In genomic region chr6:141726158-141726557, GRCh38 we compare ENCODE assay signal across 18 cellular contexts.
DNase-seq lines count a peak whose midpoint lies in the region; ATAC-seq and TF ChIP-seq lines count a peak whose summit lies in the region.
"Had no signal": no experiment of that assay in that cellular context is flagged by ENCODE, and none has a peak within 500 bp of the region (broad histone marks: within the 10 kb centered on the region; RNA-seq: fewer than 3 reads in every experiment).

No MANE protein-coding gene starts in this region.

- H3K27ac Mint-ChIP-seq in HFFc6 = no peak overlapping the region
- H3K27ac Mint-ChIP-seq in glutamatergic neuron (ENCODE audit: unreplicated experiment) = no peak overlapping the region
- no peak overlapping the region for H3K27ac Mint-ChIP-seq in activated CD8-positive, alpha-beta T cell treated with anti-CD3 and anti-CD28 coated beads for 36 hours
- H3K27ac Mint-ChIP-seq: activated naive CD8-positive, alpha-beta T cell treated with anti-CD3 and anti-CD28 coated beads, Interleukin-2, amount 50 U/mL, for 24 hours; activated T-helper 2 cell treated with anti-CD3 and anti-CD28 coated beads, Interferon-gamma antibody, Interleukin-2, Interleukin-4, amounts not matched to agents 10 μg/mL and 5 μg/mL and 100 μg/mL, durations not matched to agents 14 hours and 24 hours and 36 hours; nephron progenitor cell had no signal

- ATAC-seq in HG02610 (IDR thresholded peaks at IDR 0.05; ENCODE audit: unreplicated experiment) (no peak), esophagus mucosa (no peak)
- no peak for ATAC-seq in activated CD8-positive, alpha-beta T cell treated with anti-CD3 and anti-CD28 coated beads for 36 hours
- ATAC-seq: activated naive CD8-positive, alpha-beta T cell treated with anti-CD3 and anti-CD28 coated beads, Interleukin-2, amount 50 U/mL, for 24 hours; HepG2; psoas muscle had no signal

- TF ChIP-seq CTCF in HFFc6 (IDR thresholded peaks at IDR 0.05) (no peak), glutamatergic neuron (IDR thresholded peaks at IDR 0.05; ENCODE audit: partially characterized antibody, unreplicated experiment) (no peak)
- no peak for TF ChIP-seq CTCF in activated CD8-positive, alpha-beta T cell treated with anti-CD3 and anti-CD28 coated beads for 36 hours (IDR thresholded peaks at IDR 0.05)

- POLR2A ChIA-PET in activated CD8-positive, alpha-beta T cell treated with anti-CD3 and anti-CD28 coated beads for 36 hours (lab: Charles Lee) = no interaction called here

- intact Hi-C loops in activated CD8-positive, alpha-beta T cell treated with anti-CD3 and anti-CD28 coated beads for 36 hours (cut with micrococcal nuclease) = no loop called here

- H3K4me3 Mint-ChIP-seq in HFFc6 (peak overlapping the region; percentile 3; the same call in 1 of the 2 replicates), glutamatergic neuron (ENCODE audit: unreplicated experiment) (no peak overlapping the region)
- H3K4me3 Mint-ChIP-seq in activated CD8-positive, alpha-beta T cell treated with anti-CD3 and anti-CD28 coated beads for 36 hours = no peak overlapping the region
- H3K4me3 Mint-ChIP-seq: activated naive CD8-positive, alpha-beta T cell treated with anti-CD3 and anti-CD28 coated beads, Interleukin-2, amount 50 U/mL, for 24 hours; nephron progenitor cell had no signal

- H3K4me1 Mint-ChIP-seq in HFFc6 (ENCODE audit: low read depth) (peaks cover 37% of the 10 kb centered on the region; the same call in 1 of the 2 replicates), glutamatergic neuron (ENCODE audit: low read depth, unreplicated experiment) (peaks cover 3% of the 10 kb centered on the region)
- no peaks in the 10 kb centered on the region for H3K4me1 Mint-ChIP-seq in activated CD8-positive, alpha-beta T cell treated with anti-CD3 and anti-CD28 coated beads for 36 hours (ENCODE audit: low read depth)
- H3K4me1 Mint-ChIP-seq: activated naive CD8-positive, alpha-beta T cell treated with anti-CD3 and anti-CD28 coated beads, Interleukin-2, amount 50 U/mL, for 24 hours had no signal

- no peak for DNase-seq in HFFc6
- peak; percentile 63 for DNase-seq in SK-N-DZ (ENCODE audit: low spot score)
- peak; percentile 17 for DNase-seq in glutamatergic neuron
- DNase-seq in putamen (ENCODE audit: low spot score) = peak; percentile 22
- DNase-seq in activated CD8-positive, alpha-beta T cell treated with anti-CD3 and anti-CD28 coated beads for 36 hours = no peak
- DNase-seq: activated CD4-positive, alpha-beta T cell treated with anti-CD3 and anti-CD28 coated beads for 1 hour; activated naive CD8-positive, alpha-beta T cell treated with anti-CD3 and anti-CD28 coated beads, Interleukin-2, amount 50 U/mL, for 24 hours; C1 segment of cervical spinal cord; DMS 273 treated with DMSO at 0.1 percent for 48 hours; NCI-H146; nephron progenitor cell; psoas muscle; stimulated activated CD4-positive, alpha-beta T cell treated with anti-CD3 and anti-CD28 coated beads, Interleukin-12 subunit alpha, Interleukin-12 subunit beta, amount 100 ng/mL, for 4 hours; T1000 had no signal

- no peaks in the 10 kb centered on the region for H3K9me3 Mint-ChIP-seq in HFFc6
- H3K9me3 Mint-ChIP-seq in glutamatergic neuron (ENCODE audit: unreplicated experiment) = no peaks in the 10 kb centered on the region
- no peaks in the 10 kb centered on the region for H3K9me3 Mint-ChIP-seq in activated CD8-positive, alpha-beta T cell treated with anti-CD3 and anti-CD28 coated beads for 36 hours
- H3K9me3 Mint-ChIP-seq: activated naive CD8-positive, alpha-beta T cell treated with anti-CD3 and anti-CD28 coated beads, Interleukin-2, amount 50 U/mL, for 24 hours; activated T-helper 2 cell treated with anti-CD3 and anti-CD28 coated beads, Interferon-gamma antibody, Interleukin-2, Interleukin-4, amounts not matched to agents 10 μg/mL and 5 μg/mL and 100 μg/mL, durations not matched to agents 14 hours and 24 hours and 36 hours; nephron progenitor cell had no signal

- H3K27me3 Mint-ChIP-seq in HFFc6 (ENCODE audit: insufficient read depth) = peaks cover 1% of the 10 kb centered on the region; the same call in 1 of the 2 replicates
- H3K27me3 Mint-ChIP-seq in glutamatergic neuron (ENCODE audit: unreplicated experiment) = no peaks in the 10 kb centered on the region
- no peaks in the 10 kb centered on the region for H3K27me3 Mint-ChIP-seq in activated CD8-positive, alpha-beta T cell treated with anti-CD3 and anti-CD28 coated beads for 36 hours
- H3K27me3 Mint-ChIP-seq: activated naive CD8-positive, alpha-beta T cell treated with anti-CD3 and anti-CD28 coated beads, Interleukin-2, amount 50 U/mL, for 24 hours had no signal

- H3K36me3 Mint-ChIP-seq in HFFc6 (ENCODE audit: low read depth) (0 out of 2 replicates have a peak, but pooled peaks cover 4% of the 10 kb centered on the region), glutamatergic neuron (ENCODE audit: unreplicated experiment) (no peaks in the 10 kb centered on the region)
- H3K36me3 Mint-ChIP-seq in activated CD8-positive, alpha-beta T cell treated with anti-CD3 and anti-CD28 coated beads for 36 hours (ENCODE audit: low read depth) = no peaks in the 10 kb centered on the region

- CTCF ChIA-PET in activated CD8-positive, alpha-beta T cell treated with anti-CD3 and anti-CD28 coated beads for 36 hours (lab: Charles Lee) = no interaction called here

Comparison
In these comparisons a context has a peak if more than half of its experiments do, and no peak if none do; other contexts are left out.
1. DNase-seq: peak in SK-N-DZ (single experiment), glutamatergic neuron (single experiment) and putamen (single experiment); none in HFFc6 (single experiment) and activated CD8-positive, alpha-beta T cell treated with anti-CD3 and anti-CD28 coated beads for 36 hours (single experiment).